In the genomic region with DNA sequence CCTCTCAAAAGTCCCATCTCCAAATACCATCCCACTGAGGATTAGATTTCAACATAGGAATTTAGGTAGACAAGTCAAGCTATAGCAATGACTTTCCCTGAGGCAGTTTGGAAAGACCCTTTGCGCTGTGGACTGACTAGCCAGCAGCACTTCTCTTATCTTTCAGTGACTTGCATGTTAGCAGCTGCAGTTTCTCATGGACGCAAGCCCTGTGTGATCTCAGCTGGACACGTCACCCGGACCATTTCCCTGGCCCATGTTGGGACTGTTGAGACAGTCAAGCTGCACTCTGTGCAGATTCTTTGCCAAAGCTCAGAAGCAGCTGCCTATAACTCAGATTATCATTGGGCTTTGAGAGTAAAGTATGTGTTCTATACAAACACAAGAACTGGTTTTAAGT, we compare ENCODE assay signal across 1 cellular context.
TF ChIP-seq lines count a peak whose summit lies in the region.

No MANE protein-coding gene starts in this region.

TF ChIP-seq in IMR-90, 13 proteins besides CTCF, POLR2A, EP300 and RAD21:
- TF ChIP-seq MAZ (IDR thresholded peaks at IDR 0.05; ENCODE audit: borderline replicate concordance, low read depth, low read length) (no peak), BHLHE40 (IDR thresholded peaks at IDR 0.05; ENCODE audit: low read depth, low read length) (no peak), CEBPB (IDR thresholded peaks at IDR 0.05; ENCODE audit: low read depth, low read length) (no peak), MAFK (IDR thresholded peaks at IDR 0.05; ENCODE audit: low read depth, low read length) (peak; percentile 2; the same call in 1 of the 2 replicates), MXI1 (IDR thresholded peaks at IDR 0.05; ENCODE audit: borderline replicate concordance, low read depth, low read length) (no peak), NFE2L2 (IDR thresholded peaks at IDR 0.05; ENCODE audit: low read depth, low read length) (peak; percentile 70)
- TF ChIP-seq, protein P1, sequence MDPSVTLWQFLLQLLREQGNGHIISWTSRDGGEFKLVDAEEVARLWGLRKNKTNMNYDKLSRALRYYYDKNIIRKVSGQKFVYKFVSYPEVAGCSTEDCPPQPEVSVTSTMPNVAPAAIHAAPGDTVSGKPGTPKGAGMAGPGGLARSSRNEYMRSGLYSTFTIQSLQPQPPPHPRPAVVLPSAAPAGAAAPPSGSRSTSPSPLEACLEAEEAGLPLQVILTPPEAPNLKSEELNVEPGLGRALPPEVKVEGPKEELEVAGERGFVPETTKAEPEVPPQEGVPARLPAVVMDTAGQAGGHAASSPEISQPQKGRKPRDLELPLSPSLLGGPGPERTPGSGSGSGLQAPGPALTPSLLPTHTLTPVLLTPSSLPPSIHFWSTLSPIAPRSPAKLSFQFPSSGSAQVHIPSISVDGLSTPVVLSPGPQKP (IDR thresholded peaks at IDR 0.05; ENCODE audit: borderline replicate concordance, low read depth, low read length) = no peak
